In genomic region chr4:176800891-176801534, GRCh38 we compare ENCODE assay signal across 23 cellular contexts. TPM values are rescaled to one million over a fixed set of nuclear protein-coding genes. Genes with fewer than 3 reads are reported as not detected.
DNase-seq lines count a peak whose midpoint lies in the region; ATAC-seq and TF ChIP-seq lines count a peak whose summit lies in the region.
"Had no signal": no experiment of that assay in that cellular context is flagged by ENCODE, and none has a peak within 500 bp of the region (broad histone marks: within the 10 kb centered on the region; RNA-seq: fewer than 3 reads in every experiment).

No MANE protein-coding gene starts in this region.

- peak overlapping the region; percentile 60 for H3K4me3 Mint-ChIP-seq in HFFc6
- no peak overlapping the region for H3K4me3 Mint-ChIP-seq in activated naive CD4-positive, alpha-beta T cell treated with anti-CD3 and anti-CD28 coated beads, Interleukin-2, amount 10 ng/mL, durations not matched to agents 7 days and 5 days
- H3K4me3 Mint-ChIP-seq: CD4-positive, CD25-positive, alpha-beta regulatory T cell had no signal

- peaks cover 16% of the 10 kb centered on the region for H3K36me3 Mint-ChIP-seq in HFFc6 (ENCODE audit: low read depth)
- no peaks in the 10 kb centered on the region for H3K36me3 Mint-ChIP-seq in activated naive CD4-positive, alpha-beta T cell treated with anti-CD3 and anti-CD28 coated beads, Interleukin-2, amount 10 ng/mL, durations not matched to agents 7 days and 5 days
- H3K36me3 Mint-ChIP-seq: CD4-positive, CD25-positive, alpha-beta regulatory T cell had no signal

- no peaks in the 10 kb centered on the region for H3K27me3 Mint-ChIP-seq in HFFc6 (ENCODE audit: insufficient read depth)
- no peaks in the 10 kb centered on the region for H3K27me3 Mint-ChIP-seq in activated naive CD4-positive, alpha-beta T cell treated with anti-CD3 and anti-CD28 coated beads, Interleukin-2, amount 10 ng/mL, durations not matched to agents 7 days and 5 days
- H3K27me3 Mint-ChIP-seq: CD4-positive, CD25-positive, alpha-beta regulatory T cell had no signal

- peak overlapping the region; percentile 56 for H3K27ac ChIP-seq in ACC112 (ENCODE audit: low read depth, low read length)
- H3K27ac ChIP-seq: 22Rv1, SJSA1 had no signal

- peak overlapping the region; percentile 74 for H3K27ac Mint-ChIP-seq in HFFc6
- H3K27ac Mint-ChIP-seq in activated naive CD4-positive, alpha-beta T cell treated with anti-CD3 and anti-CD28 coated beads, Interleukin-2, amount 10 ng/mL, durations not matched to agents 7 days and 5 days, result no peak overlapping the region
- H3K27ac Mint-ChIP-seq: CD4-positive, CD25-positive, alpha-beta regulatory T cell had no signal

- H3K4me1 ChIP-seq in ACC112 (ENCODE audit: control insufficient read depth, insufficient read depth, low read length, unreplicated experiment), result peaks cover 6% of the 10 kb centered on the region
- H3K4me1 ChIP-seq: BE2C had no signal

- TF ChIP-seq CTCF in HFFc6 (IDR thresholded peaks at IDR 0.05), result no peak

- no peaks in the 10 kb centered on the region for H3K27me3 ChIP-seq in ACC112 (ENCODE audit: insufficient read depth, low read length)
- H3K27me3 ChIP-seq: BE2C, SJSA1 had no signal

- H3K9me3 Mint-ChIP-seq in HFFc6, result no peaks in the 10 kb centered on the region
- no peaks in the 10 kb centered on the region for H3K9me3 Mint-ChIP-seq in activated naive CD4-positive, alpha-beta T cell treated with anti-CD3 and anti-CD28 coated beads, Interleukin-2, amount 10 ng/mL, durations not matched to agents 7 days and 5 days

- H2AFZ ChIP-seq in ACC112 (ENCODE audit: low read length, unreplicated experiment), result no peak overlapping the region

- ATAC-seq in SK-N-SH treated with all-trans-retinoic acid at 6 μM for 48 hours, result peak; percentile 89
- no peak for ATAC-seq in HG03196 (IDR thresholded peaks at IDR 0.05; ENCODE audit: unreplicated experiment)
- ATAC-seq in GM21423 (IDR thresholded peaks at IDR 0.05; ENCODE audit: unreplicated experiment), result no peak
- ATAC-seq: GM12878 had no signal

- CTCF ChIA-PET in activated naive CD4-positive, alpha-beta T cell treated with anti-CD3 and anti-CD28 coated beads, Interleukin-2, amount 10 ng/mL, durations not matched to agents 7 days and 5 days (lab: Charles Lee), result no interaction called here

- H3K79me2 ChIP-seq in ACC112 (ENCODE audit: control insufficient read depth, insufficient read depth, low read length, unreplicated experiment), result no peaks in the 10 kb centered on the region

- peaks cover 67% of the 10 kb centered on the region for H3K4me1 Mint-ChIP-seq in HFFc6 (ENCODE audit: low read depth)
- H3K4me1 Mint-ChIP-seq in activated naive CD4-positive, alpha-beta T cell treated with anti-CD3 and anti-CD28 coated beads, Interleukin-2, amount 10 ng/mL, durations not matched to agents 7 days and 5 days, result no peaks in the 10 kb centered on the region
- H3K4me1 Mint-ChIP-seq: CD4-positive, CD25-positive, alpha-beta regulatory T cell had no signal

- H3K4me3 ChIP-seq in ACC112 (ENCODE audit: low read depth, low read length), result no peak overlapping the region
- H3K4me3 ChIP-seq: GM12878, SJSA1 had no signal

- DNase-seq in HFFc6, result peak; percentile 69
- peak; percentile 79 for DNase-seq in fibroblast of peridontal ligament (ENCODE audit: extremely low read depth)
- DNase-seq in cerebellum (ENCODE audit: low spot score), result no peak
- no peak for DNase-seq in activated naive CD4-positive, alpha-beta T cell treated with anti-CD3 and anti-CD28 coated beads, Interleukin-2, amount 10 ng/mL, durations not matched to agents 7 days and 5 days
- DNase-seq: BE2C; CD4-positive, CD25-positive, alpha-beta regulatory T cell; COR-L47; DMS 273 treated with DMSO at 0.1 percent for 48 hours; GF-D8; KBM-7; MV-4-11; NCI-H1694 treated with DMSO at 0.1 percent for 48 hours; NCI-H2107; NCI-H510A treated with DMSO at 0.1 percent for 48 hours; NCI-H774; OCI-M1 had no signal

- no peaks in the 10 kb centered on the region for H3K36me3 ChIP-seq in ACC112 (ENCODE audit: insufficient read depth, low read length)
- H3K36me3 ChIP-seq: BE2C, SJSA1 had no signal

TF ChIP-seq in SK-N-SH treated with all-trans-retinoic acid at 6 μM for 48 hours, 23 proteins besides CTCF, POLR2A, EP300 and RAD21:
- TF ChIP-seq CSDC2 (CRISPR knock-in tag; IDR thresholded peaks at IDR 0.05) (no peak), POU6F1 (CRISPR knock-in tag; IDR thresholded peaks at IDR 0.05; ENCODE audit: borderline replicate concordance, low read depth) (no peak), ZC3H10 (CRISPR knock-in tag; IDR thresholded peaks at IDR 0.05) (no peak), GLIS3 (CRISPR knock-in tag; IDR thresholded peaks at IDR 0.05) (no peak), PATZ1 (CRISPR knock-in tag; IDR thresholded peaks at IDR 0.05; ENCODE audit: borderline replicate concordance) (no peak), SNAI2 (CRISPR knock-in tag; IDR thresholded peaks at IDR 0.05) (no peak), RARB (CRISPR knock-in tag; IDR thresholded peaks at IDR 0.05) (no peak), TCF4 (CRISPR knock-in tag; IDR thresholded peaks at IDR 0.05; ENCODE audit: borderline replicate concordance) (no peak), ZNF565 (CRISPR knock-in tag; conservative IDR thresholded peaks at IDR 0.05; ENCODE audit: low read depth) (no peak), ZFP30 (CRISPR knock-in tag; IDR thresholded peaks at IDR 0.05) (no peak), PPARA (CRISPR knock-in tag; IDR thresholded peaks at IDR 0.05; ENCODE audit: borderline replicate concordance) (no peak), ZNF8 (CRISPR knock-in tag; IDR thresholded peaks at IDR 0.05) (no peak), BACH2 (CRISPR knock-in tag; IDR thresholded peaks at IDR 0.05; ENCODE audit: borderline replicate concordance) (no peak), ESRRG (CRISPR knock-in tag; IDR thresholded peaks at IDR 0.05) (no peak)

RNA-seq across cellular contexts. Expression of gene VEGFC, which starts 8.3 kb away (rescaled TPM):
- 100 to 1,000 TPM; 323 to 374 (median 351) TPM for total RNA-seq in HFFc6 (2021; fragmentation: NEBNext Ultra II Directional; extraction: Animal tissue kit (Norgen Biotek cat#: 25700))
- 3.0 TPM for total RNA-seq in cerebellum
- total RNA-seq: CD4-positive, CD25-positive, alpha-beta regulatory T cell; GM12878 had no signal

Comparison
In these comparisons a context has a peak if more than half of its experiments do, and no peak if none do; other contexts are left out.
1. DNase-seq: peak in HFFc6 (single experiment) and fibroblast of peridontal ligament (single experiment); none in cerebellum (single experiment) and activated naive CD4-positive, alpha-beta T cell treated with anti-CD3 and anti-CD28 coated beads, Interleukin-2, amount 10 ng/mL, durations not matched to agents 7 days and 5 days (single experiment).
2. RNA of gene VEGFC, which starts 8.3 kb away (total RNA-seq): 323 to 374 TPM in HFFc6; 3.0 TPM in cerebellum (single experiment); every median in the first group is over 10 times any median in the second.